16 cellular contexts compared by ENCODE assay signal in the genomic region with DNA sequence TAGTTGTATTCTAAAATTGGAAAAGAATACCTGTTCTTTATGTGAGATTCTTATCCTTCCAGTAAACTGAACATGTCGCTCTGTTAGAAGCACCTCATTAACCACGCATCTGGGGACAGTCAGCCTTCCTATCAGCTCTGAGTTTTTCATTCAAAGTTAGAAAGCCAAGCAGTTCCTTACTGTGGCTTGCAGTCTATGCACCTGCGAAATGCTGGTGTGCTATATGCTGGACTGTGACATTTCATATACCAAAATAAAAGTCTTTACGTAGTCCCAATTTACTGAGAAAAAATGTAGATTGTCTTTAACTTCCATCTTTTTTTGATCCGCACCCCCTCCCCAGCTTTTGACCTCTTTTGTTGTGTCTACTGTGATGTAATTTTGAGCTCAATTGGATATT. TPM values are rescaled to one million over a fixed set of nuclear protein-coding genes. Genes with fewer than 3 reads are reported as not detected.
DNase-seq lines count a peak whose midpoint lies in the region; ATAC-seq and TF ChIP-seq lines count a peak whose summit lies in the region.
"Had no signal": no experiment of that assay in that cellular context is flagged by ENCODE, and none has a peak within 500 bp of the region (broad histone marks: within the 10 kb centered on the region; RNA-seq: fewer than 3 reads in every experiment).

No MANE protein-coding gene starts in this region.

- H3K9me3 ChIP-seq in HEK293 (ENCODE audit: control insufficient read depth, insufficient read depth, low read depth, low read length) = no peaks in the 10 kb centered on the region
- H3K9me3 ChIP-seq in sigmoid colon = no peaks in the 10 kb centered on the region
- no peaks in the 10 kb centered on the region for H3K9me3 ChIP-seq in heart right ventricle
- H3K9me3 ChIP-seq: gastroesophageal sphincter had no signal

- H3K36me3 Mint-ChIP-seq in activated T-cell treated with anti-CD3 and anti-CD28 coated beads, Interleukin-2, amount 50 U/mL, for 4 hours (ENCODE audit: insufficient read depth) = peaks cover 15% of the 10 kb centered on the region
- H3K36me3 Mint-ChIP-seq in activated CD8-positive, alpha-beta T cell treated with anti-CD3 and anti-CD28 coated beads, Interleukin-2, amount 10 ng/mL, durations not matched to agents 7 days and 5 days (ENCODE audit: low read depth) = peaks cover 33% of the 10 kb centered on the region

- no peaks in the 10 kb centered on the region for H3K27me3 Mint-ChIP-seq in activated T-cell treated with anti-CD3 and anti-CD28 coated beads, Interleukin-2, amount 50 U/mL, for 4 hours (ENCODE audit: low read depth)
- H3K27me3 Mint-ChIP-seq in activated CD8-positive, alpha-beta T cell treated with anti-CD3 and anti-CD28 coated beads, Interleukin-2, amount 10 ng/mL, durations not matched to agents 7 days and 5 days (ENCODE audit: low read depth) = no peaks in the 10 kb centered on the region
- H3K27me3 Mint-ChIP-seq: stimulated activated naive B cell treated with anti-CD40 and anti-IgM and Interleukin-4, amounts not matched to agents 10 μg/mL and 1 μg/mL and 100 μg/mL, for 72 hours had no signal

- H3K4me1 ChIP-seq in HEK293 (ENCODE audit: control insufficient read depth, insufficient read depth, low read length) (peaks cover 11% of the 10 kb centered on the region), sigmoid colon (peaks cover 0 to 77% (median 72%) of the 10 kb centered on the region in 4 donors), heart right ventricle (peaks cover 0 to 76% (median 60%) of the 10 kb centered on the region in 9 donors)

- H3K27ac Mint-ChIP-seq in activated CD8-positive, alpha-beta T cell treated with anti-CD3 and anti-CD28 coated beads, Interleukin-2, amount 10 ng/mL, durations not matched to agents 7 days and 5 days = peak overlapping the region; percentile 11
- H3K27ac Mint-ChIP-seq: HFFc6; stimulated activated naive B cell treated with anti-CD40 and anti-IgM and Interleukin-4, amounts not matched to agents 10 μg/mL and 1 μg/mL and 100 μg/mL, for 72 hours had no signal

- CTCF ChIA-PET in HEK293 (lab: Yijun Ruan, JAX) = interaction anchor here (0.6 to 1.9 kb wide), 5 partner anchors 24 to 292 kb away, joined by 3 to 9 read pairs (median 3); no protein-coding TSS in a partner anchor
- CTCF ChIA-PET in activated CD8-positive, alpha-beta T cell treated with anti-CD3 and anti-CD28 coated beads, Interleukin-2, amount 10 ng/mL, durations not matched to agents 7 days and 5 days (lab: Charles Lee) = interaction anchor here (0.9 to 3.1 kb wide), 9 partner anchors 10 to 97 kb away, joined by 3 to 33 read pairs (median 5); partner anchors contain the start of gene TRMO

- H3K27me3 ChIP-seq in sigmoid colon (no peaks in the 10 kb centered on the region), heart right ventricle (no peaks in the 10 kb centered on the region)
- H3K27me3 ChIP-seq: gastroesophageal sphincter had no signal

- peak overlapping the region; percentile 45 for H3K4me3 Mint-ChIP-seq in activated T-cell treated with anti-CD3 and anti-CD28 coated beads, Interleukin-2, amount 50 U/mL, for 4 hours
- H3K4me3 Mint-ChIP-seq in activated CD8-positive, alpha-beta T cell treated with anti-CD3 and anti-CD28 coated beads, Interleukin-2, amount 10 ng/mL, durations not matched to agents 7 days and 5 days = peak overlapping the region; percentile 6
- H3K4me3 Mint-ChIP-seq: HFFc6 had no signal

- POLR2A ChIA-PET in HEK293 (lab: Yijun Ruan, JAX) = interaction anchor here (1.3 kb wide), 1 partner anchor 69 kb away, joined by 3 read pairs; the partner anchor contains the start of gene NANS
- POLR2A ChIA-PET in activated CD8-positive, alpha-beta T cell treated with anti-CD3 and anti-CD28 coated beads, Interleukin-2, amount 10 ng/mL, durations not matched to agents 7 days and 5 days (lab: Charles Lee) = interaction anchor here (0.7 to 10.3 kb wide), 4 partner anchors 9 to 66 kb away, joined by 3 to 110 read pairs (median 4); partner anchors contain the start of gene TRMO

- no peak for DNase-seq in activated T-cell treated with anti-CD3 and anti-CD28 coated beads, Interleukin-2, amount 50 U/mL, for 4 hours
- no peak for DNase-seq in activated T-cell treated with anti-CD3 and anti-CD28 coated beads, Interleukin-2, amount 50 U/mL, for 48 hours
- no peak for DNase-seq in activated CD8-positive, alpha-beta T cell treated with anti-CD3 and anti-CD28 coated beads, Interleukin-2, amount 10 ng/mL, durations not matched to agents 7 days and 5 days
- DNase-seq in sigmoid colon (no peak), HUDEP-2 (lab: John Stamatoyannopoulos, UW; ENCODE audit: unreplicated experiment in 76 of 76) (no peak), heart right ventricle (no peak)
- DNase-seq: HFFc6; NCI-H2029 treated with DMSO at 0.1 percent for 48 hours; NCI-H82; Right ventricle myocardium superior; stimulated activated naive B cell treated with anti-CD40 and anti-IgM and Interleukin-4, amounts not matched to agents 10 μg/mL and 1 μg/mL and 100 μg/mL, for 72 hours had no signal

- H3K4me3 ChIP-seq in HEK293 (ENCODE audit: low read depth, low read length) (no peak overlapping the region), sigmoid colon (no peak overlapping the region), heart right ventricle (no peak overlapping the region)
- H3K4me3 ChIP-seq: gastroesophageal sphincter had no signal

- no peaks in the 10 kb centered on the region for H3K9me3 Mint-ChIP-seq in activated T-cell treated with anti-CD3 and anti-CD28 coated beads, Interleukin-2, amount 50 U/mL, for 4 hours
- no peaks in the 10 kb centered on the region for H3K9me3 Mint-ChIP-seq in activated CD8-positive, alpha-beta T cell treated with anti-CD3 and anti-CD28 coated beads, Interleukin-2, amount 10 ng/mL, durations not matched to agents 7 days and 5 days (ENCODE audit: insufficient read depth)
- H3K9me3 Mint-ChIP-seq: HFFc6; stimulated activated naive B cell treated with anti-CD40 and anti-IgM and Interleukin-4, amounts not matched to agents 10 μg/mL and 1 μg/mL and 100 μg/mL, for 72 hours had no signal

- no peaks in the 10 kb centered on the region for H3K36me3 ChIP-seq in HEK293 (ENCODE audit: control insufficient read depth in 2 of 2, insufficient read depth in 1 of 2, low read length in 2 of 2)
- no peaks in the 10 kb centered on the region for H3K36me3 ChIP-seq in sigmoid colon
- H3K36me3 ChIP-seq in heart right ventricle = no peaks in the 10 kb centered on the region
- H3K36me3 ChIP-seq: gastroesophageal sphincter had no signal

- ATAC-seq in activated T-cell treated with anti-CD3 and anti-CD28 coated beads, Interleukin-2, amount 50 U/mL, for 4 hours = no peak
- no peak for ATAC-seq in activated CD8-positive, alpha-beta T cell treated with anti-CD3 and anti-CD28 coated beads, Interleukin-2, amount 10 ng/mL, durations not matched to agents 7 days and 5 days
- no peak for ATAC-seq in heart right ventricle
- no peak for ATAC-seq in HG03039 (IDR thresholded peaks at IDR 0.05; ENCODE audit: unreplicated experiment)
- ATAC-seq: gastroesophageal sphincter; stimulated activated naive B cell treated with anti-CD40 and anti-IgM and Interleukin-4, amounts not matched to agents 10 μg/mL and 1 μg/mL and 100 μg/mL, for 72 hours had no signal

- TF ChIP-seq EP300 in sigmoid colon (IDR thresholded peaks at IDR 0.05) = no peak

- 73 to 87% methylated on average over 5 of the region's 5 CpGs for WGBS in sigmoid colon, 2 donors
- WGBS in heart right ventricle, 2 donors = 86 to 92% methylated on average over 5 of the region's 5 CpGs

- no peak for TF ChIP-seq POLR2A in sigmoid colon (IDR thresholded peaks at IDR 0.05)

- intact Hi-C loops in sigmoid colon (cut with DNase I) (no loop called here), heart right ventricle (cut with DNase I) (loop anchor here in 3 of 10 donors (2.0 to 10.0 kb wide), 2 partner anchors 47 kb away; no protein-coding TSS in a partner anchor)

- TF ChIP-seq CTCF in HEK293 (tag by site-specific recombination; IDR thresholded peaks at IDR 0.05) (no peak), sigmoid colon (IDR thresholded peaks at IDR 0.05) (no peak), heart right ventricle (IDR thresholded peaks at IDR 0.05) (no peak)

- peaks cover 64% of the 10 kb centered on the region for H3K4me1 Mint-ChIP-seq in activated T-cell treated with anti-CD3 and anti-CD28 coated beads, Interleukin-2, amount 50 U/mL, for 4 hours (ENCODE audit: low read depth)
- peaks cover 71% of the 10 kb centered on the region for H3K4me1 Mint-ChIP-seq in activated CD8-positive, alpha-beta T cell treated with anti-CD3 and anti-CD28 coated beads, Interleukin-2, amount 10 ng/mL, durations not matched to agents 7 days and 5 days (ENCODE audit: low read depth)

- no peak overlapping the region for H3K27ac ChIP-seq in HEK293 (ENCODE audit: extremely low read depth, low read depth, low read length)
- peak overlapping the region in 3 of 4 donors; percentile 19 to 98 (median 65) for H3K27ac ChIP-seq in sigmoid colon
- H3K27ac ChIP-seq in heart right ventricle = no peak overlapping the region
- H3K27ac ChIP-seq: gastroesophageal sphincter had no signal

TF ChIP-seq in HEK293, 187 proteins besides CTCF, POLR2A, EP300 and RAD21:
- TF ChIP-seq MYNN (tag by site-specific recombination; IDR thresholded peaks at IDR 0.05; ENCODE audit: borderline replicate concordance) = peak; percentile 79
- TF ChIP-seq ZNF391 (tag by site-specific recombination; IDR thresholded peaks at IDR 0.05; ENCODE audit: borderline replicate concordance, low read depth) = no peak
TF ChIP-seq in HEK293: peak in this region for 1.

RNA-seq across cellular contexts. Expression of gene ANP32B, which starts 4.3 kb away (rescaled TPM):
- total RNA-seq in activated T-cell treated with anti-CD3 and anti-CD28 coated beads, Interleukin-2, amount 50 U/mL, for 4 hours = 100 to 1,000 TPM; 307 to 343 (median 326) TPM
- 100 to 1,000 TPM; 347 to 354 TPM for total RNA-seq in activated CD8-positive, alpha-beta T cell treated with anti-CD3 and anti-CD28 coated beads, Interleukin-2, amount 10 ng/mL, durations not matched to agents 7 days and 5 days
- 10 to 100 TPM; 31.4 to 66.7 (median 51.3) TPM for total RNA-seq in sigmoid colon
- polyA plus RNA-seq in sigmoid colon = 100 to 1,000 TPM; 160 to 217 (median 198) TPM
- 10 to 100 TPM; 48.2 to 68.2 (median 56.9) TPM for total RNA-seq in heart right ventricle
- 10 to 100 TPM; 67.8 to 69.3 TPM for polyA plus RNA-seq in heart right ventricle

RNA-seq across cellular contexts. Expression of gene HEMGN, which starts 49.5 kb away (rescaled TPM):
- under 1 TPM; 0.46 to 0.61 (median 0.46) TPM for total RNA-seq in activated T-cell treated with anti-CD3 and anti-CD28 coated beads, Interleukin-2, amount 50 U/mL, for 4 hours
- total RNA-seq in activated CD8-positive, alpha-beta T cell treated with anti-CD3 and anti-CD28 coated beads, Interleukin-2, amount 10 ng/mL, durations not matched to agents 7 days and 5 days = 1 to 10 TPM; 1.2 to 1.6 TPM
- not detected for total RNA-seq in sigmoid colon
- polyA plus RNA-seq in sigmoid colon = under 1 TPM in 1 of 3 donors, not detected in 2; 0.25 TPM
- total RNA-seq in heart right ventricle = 1 to 10 TPM in 1 of 10 donors, under 1 TPM in 3, not detected in 6; 0.11 to 1.1 (median 0.19) TPM
- not detected for polyA plus RNA-seq in heart right ventricle
- total RNA-seq: endothelial cell of umbilical vein, gastroesophageal sphincter, HFFc6, M059J, Right ventricle myocardium superior had no signal
- polyA plus RNA-seq: endothelial cell of umbilical vein had no signal

Comparison
In these comparisons a context has a peak if more than half of its experiments do, and no peak if none do; other contexts are left out.
1. H3K27ac ChIP-seq: peak in sigmoid colon (3 of 4); none in HEK293 (single experiment) and heart right ventricle (0 of 10).
2. RNA of gene ANP32B, which starts 4.3 kb away (total RNA-seq): 347 to 354 TPM in activated CD8-positive, alpha-beta T cell treated with anti-CD3 and anti-CD28 coated beads, Interleukin-2, amount 10 ng/mL, durations not matched to agents 7 days and 5 days and 307 to 343 TPM in activated T-cell treated with anti-CD3 and anti-CD28 coated beads, Interleukin-2, amount 50 U/mL, for 4 hours; 48.2 to 68.2 TPM in heart right ventricle and 31.4 to 66.7 TPM in sigmoid colon; every median in the first group is over 4 times any median in the second.